25 cellular contexts compared by ENCODE assay signal in the genomic region with DNA sequence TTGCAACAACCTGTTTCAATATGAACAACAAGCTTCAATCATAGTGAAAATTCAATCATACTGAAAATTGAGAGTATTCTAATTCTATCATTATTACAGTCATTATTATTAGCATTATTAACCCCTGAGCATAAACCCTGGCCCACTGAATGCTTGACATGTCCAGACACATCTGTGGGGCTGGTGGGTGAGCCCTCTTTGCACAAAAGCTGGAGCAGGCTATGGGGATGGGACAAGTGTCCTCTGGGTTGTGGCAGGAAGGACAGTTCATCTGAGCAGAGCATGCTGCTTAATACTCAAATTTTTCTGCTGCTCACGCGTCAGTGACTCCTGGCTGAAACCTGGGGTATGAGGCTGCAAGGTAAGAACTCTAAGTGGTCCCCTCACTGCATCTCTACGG.
"Had no signal": no experiment of that assay in that cellular context is flagged by ENCODE, and none has a peak within 500 bp of the region (broad histone marks: within the 10 kb centered on the region; RNA-seq: fewer than 3 reads in every experiment).

No MANE protein-coding gene starts in this region.

- FAIRE-seq: bronchial epithelial cell had no signal

- H3K27ac ChIP-seq: ascending aorta, body of pancreas had no signal

- DNase-seq: activated CD4-positive, alpha-beta T cell treated with anti-CD3 and anti-CD28 coated beads, Interleukin-2, amount 10 ng/mL, durations not matched to agents 24 days and 14 days; activated CD4-positive, alpha-beta T cell treated with anti-CD3 and anti-CD28 coated beads, Interleukin-2, amount 50 U/mL, for 48 hours; activated CD4-positive, CD25-positive, alpha-beta regulatory T cell treated with anti-CD3 and anti-CD28 coated beads, Interleukin-2, amount 50 U/mL, for 72 hours; activated CD8-positive, alpha-beta memory T cell treated with anti-CD3 and anti-CD28 coated beads, Interleukin-2, amount 10 ng/mL, durations not matched to agents 7 days and 5 days; activated effector memory CD4-positive, alpha-beta T cell treated with anti-CD3 and anti-CD28 coated beads, Interleukin-2, amount 50 U/mL, for 16 hours; activated naive CD4-positive, alpha-beta T cell treated with Interleukin-2 at 50 U/mL for 16 hours; activated naive CD8-positive, alpha-beta T cell treated with anti-CD3 and anti-CD28 coated beads, Interleukin-2, amount 50 U/mL, for 24 hours; activated T-cell treated with anti-CD3 and anti-CD28 coated beads, Interleukin-2, amount 50 U/mL, for 4 hours; amniotic stem cell; body of pancreas; central memory CD4-positive, alpha-beta T cell; NCI-H1092; NCI-H1417; NCI-H1930; NCI-H345; NCI-H510A; NCI-H526 treated with DMSO at 0.1 percent for 48 hours; NCI-H82; NK-92 treated with Interleukin-12 subunit alpha and Interleukin-12 subunit beta, amount 100 ng/mL, for 24 hours; PC-3; SHP77 treated with DMSO at 0.1 percent for 48 hours had no signal

- ATAC-seq: activated CD8-positive, alpha-beta memory T cell treated with anti-CD3 and anti-CD28 coated beads, Interleukin-2, amount 10 ng/mL, durations not matched to agents 7 days and 5 days; activated naive CD4-positive, alpha-beta T cell treated with anti-CD3 and anti-CD28 coated beads, Interleukin-2, amount 50 U/mL, for 72 hours; activated naive CD8-positive, alpha-beta T cell treated with anti-CD3 and anti-CD28 coated beads, Interleukin-2, amount 50 U/mL, for 24 hours; activated T-cell treated with anti-CD3 and anti-CD28 coated beads, Interleukin-2, amount 50 U/mL, for 4 hours; body of pancreas; PC-3; WTC11 had no signal
